In genomic region chr19:14089662-14090508, GRCh38 we compare ENCODE assay signal across 1 cellular context.
TF ChIP-seq lines count a peak whose summit lies in the region.

No MANE protein-coding gene starts in this region.

TF ChIP-seq in HepG2, 621 proteins besides CTCF, POLR2A, EP300 and RAD21 (continued from another document and continues in another):
- no peak for TF ChIP-seq SKIL (CRISPR knock-in tag; IDR thresholded peaks at IDR 0.05; ENCODE audit: borderline replicate concordance)
- TF ChIP-seq NPAS2 (CRISPR knock-in tag; IDR thresholded peaks at IDR 0.05; ENCODE audit: borderline replicate concordance), result no peak
- 0 out of 2 replicates have a peak, but pooled peaks have one; percentile 12 for TF ChIP-seq ZHX1 (CRISPR knock-in tag; IDR thresholded peaks at IDR 0.05; ENCODE audit: low read depth)
- no peak for TF ChIP-seq ZNF569 (CRISPR knock-in tag; IDR thresholded peaks at IDR 0.05; ENCODE audit: borderline replicate concordance)
- TF ChIP-seq BRD4 (CRISPR knock-in tag; IDR thresholded peaks at IDR 0.05), result no peak
- no peak for TF ChIP-seq MAFK (conservative IDR thresholded peaks at IDR 0.05 in 1 of 2, IDR thresholded peaks at IDR 0.05 in 1 of 2; ENCODE audit: low read length in 2 of 2)
- TF ChIP-seq ELF3 (CRISPR knock-in tag; IDR thresholded peaks at IDR 0.05), result no peak
- no peak for TF ChIP-seq RARG (CRISPR knock-in tag; IDR thresholded peaks at IDR 0.05; ENCODE audit: low read depth)
- no peak for TF ChIP-seq ZNF234 (CRISPR knock-in tag; conservative IDR thresholded peaks at IDR 0.05)
- TF ChIP-seq RXRA (CRISPR knock-in tag; IDR thresholded peaks at IDR 0.05), result no peak
- TF ChIP-seq ZNF781 (CRISPR knock-in tag; IDR thresholded peaks at IDR 0.05; ENCODE audit: borderline replicate concordance, not compliant biosample characterization), result no peak
- no peak for TF ChIP-seq RELA (CRISPR knock-in tag; IDR thresholded peaks at IDR 0.05)
- TF ChIP-seq CENPX (CRISPR knock-in tag; IDR thresholded peaks at IDR 0.05), result no peak
- no peak for TF ChIP-seq ZNF776 (CRISPR knock-in tag; IDR thresholded peaks at IDR 0.05)
- no peak for TF ChIP-seq NRL (CRISPR knock-in tag; IDR thresholded peaks at IDR 0.05; ENCODE audit: borderline replicate concordance)
- TF ChIP-seq ZNF550 (CRISPR knock-in tag; IDR thresholded peaks at IDR 0.05; ENCODE audit: borderline replicate concordance), result no peak
- no peak for TF ChIP-seq TRIM24 (CRISPR knock-in tag; IDR thresholded peaks at IDR 0.05)
- no peak for TF ChIP-seq SUZ12 (IDR thresholded peaks at IDR 0.05; ENCODE audit: low read depth, low read length)
- TF ChIP-seq ZKSCAN5 (CRISPR knock-in tag; IDR thresholded peaks at IDR 0.05), result no peak
- TF ChIP-seq DZIP1 (CRISPR knock-in tag; IDR thresholded peaks at IDR 0.05), result no peak
- no peak for TF ChIP-seq MED8 (CRISPR knock-in tag; IDR thresholded peaks at IDR 0.05; ENCODE audit: insufficient replicate concordance)
- TF ChIP-seq KAT8 (CRISPR knock-in tag; IDR thresholded peaks at IDR 0.05), result no peak
- peak; percentile 41; the same call in 1 of the 2 replicates for TF ChIP-seq POLR2G (IDR thresholded peaks at IDR 0.05; ENCODE audit: low read depth, low read length)
- no peak for TF ChIP-seq ZNF709 (CRISPR knock-in tag; IDR thresholded peaks at IDR 0.05)
- peak; percentile 68 for TF ChIP-seq RBFOX2 (IDR thresholded peaks at IDR 0.05; ENCODE audit: low read depth, low read length)
- no peak for TF ChIP-seq ZNF549 (CRISPR knock-in tag; IDR thresholded peaks at IDR 0.05)
- no peak for TF ChIP-seq SETDB1 (CRISPR knock-in tag; IDR thresholded peaks at IDR 0.05; ENCODE audit: borderline replicate concordance)
- no peak for TF ChIP-seq ZFAT (CRISPR knock-in tag; conservative IDR thresholded peaks at IDR 0.05)
- TF ChIP-seq CBFB (CRISPR knock-in tag; IDR thresholded peaks at IDR 0.05), result no peak
- no peak for TF ChIP-seq SP5 (CRISPR knock-in tag; IDR thresholded peaks at IDR 0.05; ENCODE audit: borderline replicate concordance, low read depth)
- TF ChIP-seq ZBTB4 (CRISPR knock-in tag; IDR thresholded peaks at IDR 0.05; ENCODE audit: borderline replicate concordance), result no peak
- TF ChIP-seq ZFX (CRISPR knock-in tag; IDR thresholded peaks at IDR 0.05; ENCODE audit: low read depth), result peak; percentile 26; the same call in 1 of the 2 replicates
- TF ChIP-seq ZNF766 (CRISPR knock-in tag; IDR thresholded peaks at IDR 0.05; ENCODE audit: borderline replicate concordance), result no peak
- peak; percentile 25 for TF ChIP-seq AGO2 (optimal IDR thresholded peaks at IDR 0.05; ENCODE audit: low read depth, low read length)
- no peak for TF ChIP-seq CAMTA2 (CRISPR knock-in tag; IDR thresholded peaks at IDR 0.05; ENCODE audit: borderline replicate concordance)
- TF ChIP-seq ZNF713 (CRISPR knock-in tag; IDR thresholded peaks at IDR 0.05), result no peak
- TF ChIP-seq ZNF432 (CRISPR knock-in tag; IDR thresholded peaks at IDR 0.05; ENCODE audit: borderline replicate concordance), result no peak
- TF ChIP-seq TRIM22 (IDR thresholded peaks at IDR 0.05), result no peak
- TF ChIP-seq RNF2 (conservative IDR thresholded peaks at IDR 0.05; ENCODE audit: low read depth), result no peak
- TF ChIP-seq ZNF24 (IDR thresholded peaks at IDR 0.05), result no peak
- no peak for TF ChIP-seq HNRNPK (IDR thresholded peaks at IDR 0.05; ENCODE audit: low read depth, low read length, poor library complexity, severe bottlenecking)
- TF ChIP-seq ZSCAN29 (CRISPR knock-in tag; conservative IDR thresholded peaks at IDR 0.05), result no peak
- TF ChIP-seq ARNTL (CRISPR knock-in tag; IDR thresholded peaks at IDR 0.05), result no peak
- TF ChIP-seq ZNF687 (CRISPR knock-in tag; IDR thresholded peaks at IDR 0.05), result 0 out of 2 replicates have a peak, but pooled peaks have one; percentile 5
- TF ChIP-seq ETV6 (CRISPR knock-in tag; conservative IDR thresholded peaks at IDR 0.05), result no peak
- no peak for TF ChIP-seq TEAD2 (CRISPR knock-in tag; IDR thresholded peaks at IDR 0.05)
- no peak for TF ChIP-seq HNRNPH1 (optimal IDR thresholded peaks at IDR 0.05; ENCODE audit: low read depth, low read length)
- no peak for TF ChIP-seq ZNF280B (CRISPR knock-in tag; IDR thresholded peaks at IDR 0.05; ENCODE audit: borderline replicate concordance)
- no peak for TF ChIP-seq ZNF780A (CRISPR knock-in tag; IDR thresholded peaks at IDR 0.05)
- no peak for TF ChIP-seq IKZF4 (CRISPR knock-in tag; IDR thresholded peaks at IDR 0.05; ENCODE audit: borderline replicate concordance, low read depth, not compliant biosample characterization)
- no peak for TF ChIP-seq CERS6 (CRISPR knock-in tag; IDR thresholded peaks at IDR 0.05)
- TF ChIP-seq ZNF331 (CRISPR knock-in tag; IDR thresholded peaks at IDR 0.05), result no peak
